Comparison of ENCODE assay signal across 12 cellular contexts in genomic region chr17:66855204-66855603, GRCh38. TPM values are rescaled to one million over a fixed set of nuclear protein-coding genes. Genes with fewer than 3 reads are reported as not detected.
A peak's percentile ranks its signal among the peaks of the same experiment; 100 is the strongest.
DNase-seq lines count a peak whose midpoint lies in the region; ATAC-seq, FAIRE-seq and TF ChIP-seq lines count a peak whose summit lies in the region.
"Had no signal": no experiment of that assay in that cellular context is flagged by ENCODE, and none has a peak within 500 bp of the region (broad histone marks: within the 10 kb centered on the region; RNA-seq: fewer than 3 reads in every experiment).

No MANE protein-coding gene starts in this region.

- intact Hi-C loops in CD14-positive monocyte (cut with micrococcal nuclease) (no loop called here), HepG2 (cut with micrococcal nuclease; ENCODE audit: unreplicated experiment) (no loop called here)

- CTCF ChIA-PET in HepG2 (lab: Yijun Ruan, JAX; ENCODE audit: low intra/inter-chr PET ratio, low total read pairs), result interaction anchor here (1.2 kb wide), 1 partner anchor 51 kb away, joined by 6 read pairs; no protein-coding TSS in a partner anchor

- no peak overlapping the region for H3K27ac Mint-ChIP-seq in CD14-positive monocyte

- TF ChIP-seq CTCF in CD14-positive monocyte (IDR thresholded peaks at IDR 0.05) (peak; percentile 32), HepG2 (CRISPR knock-in tag; IDR thresholded peaks at IDR 0.05) (peak; percentile 68)

- H3K4me1 ChIP-seq in HepG2 (ENCODE audit: insufficient read depth, low read length), result no peaks in the 10 kb centered on the region

- H3K27me3 Mint-ChIP-seq in CD14-positive monocyte (ENCODE audit: low read depth in 3 of 3), result peaks cover 6 to 11% (median 8%) of the 10 kb centered on the region in 3 donors

- no TSS peak for BruUV-seq in HepG2 (replicated peaks; lab: Mats Ljungman, UMichigan)

- H3K9ac ChIP-seq in HepG2 (ENCODE audit: insufficient read depth, low read depth, low read length), result no peak overlapping the region

- peak; percentile 66 for ATAC-seq in HepG2
- no peak for ATAC-seq in GM18907 (IDR thresholded peaks at IDR 0.05; ENCODE audit: unreplicated experiment)
- ATAC-seq in GM21619 (IDR thresholded peaks at IDR 0.05; ENCODE audit: unreplicated experiment), result no peak

- POLR2A ChIA-PET in HepG2 (lab: Yijun Ruan, JAX), result no interaction called here

- H3K9me3 ChIP-seq in HepG2 (ENCODE audit: low read length), result no peaks in the 10 kb centered on the region
- 0 out of 2 replicates have a peak, but pooled peaks cover 6% of the 10 kb centered on the region for H3K9me3 ChIP-seq in MG63

- peaks cover 6 to 22% (median 17%) of the 10 kb centered on the region in 7 donors for H3K9me3 Mint-ChIP-seq in CD14-positive monocyte

- DNase-seq in CD14-positive monocyte (ENCODE audit: low spot score) (no peak), HT-29 (ENCODE audit: low spot score) (peak; percentile 70), HepG2 (ENCODE audit: low spot score) (no peak), C1 segment of cervical spinal cord (lab: John Stamatoyannopoulos, UW) (no peak), MG63 (no peak)
- peak; percentile 31 for DNase-seq in activated T-cell treated with anti-CD3 and anti-CD28 coated beads, Interleukin-2, amount 50 U/mL, for 1 hour
- DNase-seq: head of caudate nucleus, nucleus accumbens, substantia nigra had no signal

- H3K27me3 ChIP-seq in HepG2 (ENCODE audit: control insufficient read depth in 1 of 2, insufficient read depth in 2 of 2, low read length in 2 of 2) (0 out of 5 replicates have a peak, but pooled peaks cover 0 to 13% of the 10 kb centered on the region in 2 experiments), MG63 (peaks cover 13% of the 10 kb centered on the region; the same call in 1 of the 2 replicates)

- no peaks in the 10 kb centered on the region for H3K79me2 ChIP-seq in HepG2 (ENCODE audit: insufficient read depth, low read length)

- no peak overlapping the region for H3K4me2 ChIP-seq in HepG2 (ENCODE audit: low read depth, low read length)

- in situ Hi-C loops in HepG2 (cut with HindIII; ENCODE audit: extremely low pct_ligation_motif_present, low pct_unique_long_range_greater_than_20kb), result no loop called here

- no peaks in the 10 kb centered on the region for H3K36me3 Mint-ChIP-seq in CD14-positive monocyte

- H4K20me1 ChIP-seq in HepG2 (ENCODE audit: insufficient read depth, low read length), result no peaks in the 10 kb centered on the region

- TF ChIP-seq RAD21 in HepG2 (CRISPR knock-in tag; IDR thresholded peaks at IDR 0.05), result 0 out of 2 replicates have a peak, but pooled peaks have one; percentile 17

- no peak overlapping the region for H3K4me3 ChIP-seq in HepG2 (replicated peaks in 1 of 3; ENCODE audit: insufficient read depth in 1 of 3, low read depth in 2 of 3, low read length in 3 of 3)
- H3K4me3 ChIP-seq in MG63, result no peak overlapping the region

- no peaks in the 10 kb centered on the region for H3K4me1 Mint-ChIP-seq in CD14-positive monocyte

- no peak for FAIRE-seq in HepG2 (lab: Jason Lieb, UNC)

- TF ChIP-seq EP300 in HepG2 (IDR thresholded peaks at IDR 0.05; ENCODE audit: low read depth in 2 of 2, low read length in 2 of 2) (no peak), HepG2 (CRISPR knock-in tag; IDR thresholded peaks at IDR 0.05; ENCODE audit: borderline replicate concordance) (no peak)

- H2AFZ ChIP-seq in HepG2 (ENCODE audit: low read length), result no peak overlapping the region

- no peak for TF ChIP-seq POLR2A in HepG2 (IDR thresholded peaks at IDR 0.05; ENCODE audit: insufficient read depth in 1 of 2, low read depth in 2 of 2, low read length in 2 of 2)

- H3K36me3 ChIP-seq in HepG2 (replicated peaks in 1 of 2; ENCODE audit: control insufficient read depth in 1 of 2, insufficient read depth in 2 of 2, low read length in 2 of 2) (no peaks in the 10 kb centered on the region), MG63 (no peaks in the 10 kb centered on the region)

- no peak overlapping the region for H3K27ac ChIP-seq in HepG2 (ENCODE audit: extremely low read length, insufficient read depth, low read length)

- 43% methylated on average over 10 of the region's 10 CpGs for WGBS in HepG2 (ENCODE audit: low lambda C conversion rate)

- H3K4me3 Mint-ChIP-seq in CD14-positive monocyte, result no peak overlapping the region

TF ChIP-seq in HepG2, 621 proteins besides CTCF, POLR2A, EP300 and RAD21:
- TF ChIP-seq SP5 (CRISPR knock-in tag; IDR thresholded peaks at IDR 0.05; ENCODE audit: borderline replicate concordance, low read depth) (no peak), XRCC5 (optimal IDR thresholded peaks at IDR 0.05; ENCODE audit: low read length) (peak; percentile 27), ZNF574 (CRISPR knock-in tag; IDR thresholded peaks at IDR 0.05) (no peak), SCMH1 (CRISPR knock-in tag; IDR thresholded peaks at IDR 0.05; ENCODE audit: borderline replicate concordance) (no peak), STAG1 (CRISPR knock-in tag; IDR thresholded peaks at IDR 0.05) (peak; percentile 45), ZNF768 (CRISPR knock-in tag; IDR thresholded peaks at IDR 0.05) (peak; percentile 81)

RNA-seq across cellular contexts. Expression of gene CACNG5, which starts 20.3 kb away (rescaled TPM):
- polyA plus RNA-seq in CD14-positive monocyte, result not detected
- not detected in 2 replicates for total RNA-seq in HT-29 (2014; rRNA removed; shearing (Covaris generic))
- not detected in 2 replicates for total RNA-seq in HepG2 (2016; rRNA removed; fragmentation: Illumina TruSeq; extraction: Trizol)
- total RNA-seq in HepG2 (2016; cell fraction: cytosol; rRNA removed; fragmentation: Illumina TruSeq; extraction: Trizol; ENCODE audit: low read depth), result not detected in 2 replicates
- total RNA-seq in HepG2 (2016; cell fraction: insoluble cytoplasmic fraction; rRNA removed; fragmentation: Illumina TruSeq; extraction: Trizol), result not detected in 2 replicates
- total RNA-seq in HepG2 (2016; cell fraction: membrane; rRNA removed; fragmentation: Illumina TruSeq; extraction: Trizol), result not detected in 2 replicates
- total RNA-seq in HepG2 (2016; cell fraction: nucleus; rRNA removed; fragmentation: Illumina TruSeq; extraction: Trizol), result not detected in 2 replicates
- not detected in 2 replicates for polyA plus RNA-seq in HepG2 (2011; rRNA removed)
- not detected in 2 replicates for polyA plus RNA-seq in HepG2 (2011; cell fraction: cytosol; rRNA removed)
- polyA plus RNA-seq in HepG2 (2011; cell fraction: nucleus; rRNA removed), result not detected in 2 replicates
- polyA plus RNA-seq in HepG2 (2012), result not detected in 2 replicates
- not detected in 2 replicates for polyA plus RNA-seq in HepG2 (2016; cell fraction: cytosol; fragmentation: Illumina TruSeq; extraction: Trizol; ENCODE audit: low read depth)
- polyA plus RNA-seq in HepG2 (2016; cell fraction: insoluble cytoplasmic fraction; fragmentation: Illumina TruSeq; extraction: Trizol; ENCODE audit: low read depth), result not detected in 2 replicates
- polyA plus RNA-seq in HepG2 (2016; cell fraction: membrane; fragmentation: Illumina TruSeq; extraction: Trizol; ENCODE audit: low read depth), result not detected in 2 replicates
- polyA plus RNA-seq in HepG2 (2016; cell fraction: nucleus; fragmentation: Illumina TruSeq; extraction: Trizol; ENCODE audit: insufficient read depth, low read depth), result not detected in 2 replicates
- not detected in 2 replicates for polyA minus RNA-seq in HepG2 (2011; rRNA and poly(A)+ RNA removed; ENCODE audit: low replicate concordance)
- polyA minus RNA-seq in HepG2 (2011; cell fraction: cytosol; rRNA and poly(A)+ RNA removed), result not detected in 2 replicates
- not detected in 2 replicates for polyA minus RNA-seq in HepG2 (2011; cell fraction: nucleus; rRNA and poly(A)+ RNA removed)
- total RNA-seq in MG63 (2014; rRNA removed; shearing (Covaris generic); ENCODE audit: low replicate concordance), result not detected in 2 replicates
- total RNA-seq: NCI-H460 had no signal

Comparison
In these comparisons a context has a peak if more than half of its experiments do, and no peak if none do; other contexts are left out.
1. DNase-seq: peak in HT-29 (single experiment) and activated T-cell treated with anti-CD3 and anti-CD28 coated beads, Interleukin-2, amount 50 U/mL, for 1 hour (single experiment); none in CD14-positive monocyte (single experiment), HepG2 (single experiment), C1 segment of cervical spinal cord (0 of 14) and MG63 (single experiment).